ENCODE assay signal across 30 cellular contexts in the genomic region with DNA sequence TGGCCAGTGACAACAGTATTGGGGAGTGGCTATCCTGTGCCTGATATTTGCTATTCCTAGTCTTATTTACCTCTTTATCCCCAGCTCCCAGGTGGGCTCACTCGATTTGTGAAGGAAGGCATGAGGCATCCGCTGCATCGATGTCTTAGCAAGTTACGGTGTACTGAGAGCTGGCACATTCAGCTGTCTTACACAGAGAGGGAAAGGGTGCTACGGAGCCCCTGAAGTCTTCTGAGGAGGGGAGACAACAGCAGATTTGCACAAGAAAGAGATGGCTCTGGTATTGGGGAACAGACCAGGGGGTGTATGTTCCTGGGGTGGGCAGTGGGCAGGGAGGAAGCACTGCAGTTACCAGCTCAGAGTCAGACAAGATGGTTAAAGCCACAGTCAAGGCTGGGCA.
"Had no signal": no experiment of that assay in that cellular context is flagged by ENCODE, and none has a peak within 500 bp of the region (broad histone marks: within the 10 kb centered on the region; RNA-seq: fewer than 3 reads in every experiment).

No MANE protein-coding gene starts in this region.

- H3K27me3 ChIP-seq: adrenal gland, ascending aorta, body of pancreas, SJCRH30 had no signal

- H3K4me1 Mint-ChIP-seq: activated naive CD8-positive, alpha-beta T cell treated with anti-CD3 and anti-CD28 coated beads, Interleukin-2, amount 10 ng/mL, durations not matched to agents 7 days and 5 days had no signal

- H3K36me3 Mint-ChIP-seq: activated naive CD8-positive, alpha-beta T cell treated with anti-CD3 and anti-CD28 coated beads, Interleukin-2, amount 10 ng/mL, durations not matched to agents 7 days and 5 days had no signal

- FAIRE-seq: bronchial epithelial cell, K562 had no signal

- H3K9me3 ChIP-seq: adrenal gland, ascending aorta, body of pancreas, SJCRH30, SK-N-SH had no signal

- H3K9me3 Mint-ChIP-seq: activated naive CD8-positive, alpha-beta T cell treated with anti-CD3 and anti-CD28 coated beads, Interleukin-2, amount 10 ng/mL, durations not matched to agents 7 days and 5 days; T-helper 1 cell treated with Interleukin-12 subunit alpha and Interleukin-12 subunit beta and Interleukin-4 antibody, amounts not matched to agents 30 μg/mL and 1 μg/mL, for 36 hours had no signal

- H3K4me3 Mint-ChIP-seq: activated CD8-positive, alpha-beta T cell treated with anti-CD3 and anti-CD28 coated beads, Interleukin-2, amount 10 ng/mL, durations not matched to agents 7 days and 5 days; activated naive CD8-positive, alpha-beta T cell treated with anti-CD3 and anti-CD28 coated beads, Interleukin-2, amount 10 ng/mL, durations not matched to agents 7 days and 5 days; T-helper 1 cell treated with Interleukin-12 subunit alpha and Interleukin-12 subunit beta and Interleukin-4 antibody, amounts not matched to agents 30 μg/mL and 1 μg/mL, for 36 hours had no signal

- H3K27ac ChIP-seq: adrenal gland, ascending aorta, body of pancreas, SJCRH30 had no signal

- H3K4me1 ChIP-seq: adrenal gland, body of pancreas had no signal

- H3K4me2 ChIP-seq: SK-N-SH had no signal

- DNase-seq: activated CD4-positive, alpha-beta T cell treated with anti-CD3 and anti-CD28 coated beads for 4 hours; activated CD4-positive, alpha-beta T cell treated with anti-CD3 and anti-CD28 coated beads, Interleukin-2, amount 50 U/mL, for 4 hours; activated CD8-positive, alpha-beta memory T cell treated with anti-CD3 and anti-CD28 coated beads, Interleukin-2, amount 50 U/mL, for 48 hours; activated naive CD4-positive, alpha-beta T cell treated with anti-CD3 and anti-CD28 coated beads, Interleukin-2, amount 50 U/mL, for 16 hours; activated naive CD8-positive, alpha-beta T cell treated with anti-CD3 and anti-CD28 coated beads, Interleukin-2, amount 10 ng/mL, durations not matched to agents 7 days and 5 days; activated T-cell treated with anti-CD3 and anti-CD28 coated beads, Interleukin-2, amount 50 U/mL, for 1 hour; adrenal gland; body of pancreas; Karpas-422; MM.1S; NCI-H1105; NCI-H1436; NCI-H1694 treated with DMSO at 0.1 percent for 48 hours; NCI-H2029 treated with DMSO at 0.1 percent for 48 hours; NCI-H345; NCI-H510A treated with DMSO at 0.1 percent for 48 hours; NCI-H69; NK-92 treated with Interleukin-12 subunit alpha and Interleukin-12 subunit beta, amount 100 ng/mL, for 24 hours; OCI-M1; Right ventricle myocardium superior; RPMI8226; SJCRH30; SK-N-SH had no signal

- H3K27ac Mint-ChIP-seq: activated CD8-positive, alpha-beta T cell treated with anti-CD3 and anti-CD28 coated beads, Interleukin-2, amount 10 ng/mL, durations not matched to agents 7 days and 5 days; activated naive CD8-positive, alpha-beta T cell treated with anti-CD3 and anti-CD28 coated beads, Interleukin-2, amount 10 ng/mL, durations not matched to agents 7 days and 5 days; T-helper 1 cell treated with Interleukin-12 subunit alpha and Interleukin-12 subunit beta and Interleukin-4 antibody, amounts not matched to agents 30 μg/mL and 1 μg/mL, for 36 hours had no signal

- H3K36me3 ChIP-seq: adrenal gland, ascending aorta, SJCRH30 had no signal

- ATAC-seq: activated CD4-positive, CD25-positive, alpha-beta regulatory T cell treated with anti-CD3 and anti-CD28 coated beads, Interleukin-2, amount 50 U/mL, for 24 hours; activated CD8-positive, alpha-beta T cell treated with anti-CD3 and anti-CD28 coated beads, Interleukin-2, amount 10 ng/mL, durations not matched to agents 7 days and 5 days; body of pancreas; K562; Panc1 had no signal

- H3K4me3 ChIP-seq: adrenal gland, ascending aorta, body of pancreas, K562, SJCRH30 had no signal

- H3K9ac ChIP-seq: SK-N-SH had no signal
